ENCODE assay signal across 16 cellular contexts in the genomic region with DNA sequence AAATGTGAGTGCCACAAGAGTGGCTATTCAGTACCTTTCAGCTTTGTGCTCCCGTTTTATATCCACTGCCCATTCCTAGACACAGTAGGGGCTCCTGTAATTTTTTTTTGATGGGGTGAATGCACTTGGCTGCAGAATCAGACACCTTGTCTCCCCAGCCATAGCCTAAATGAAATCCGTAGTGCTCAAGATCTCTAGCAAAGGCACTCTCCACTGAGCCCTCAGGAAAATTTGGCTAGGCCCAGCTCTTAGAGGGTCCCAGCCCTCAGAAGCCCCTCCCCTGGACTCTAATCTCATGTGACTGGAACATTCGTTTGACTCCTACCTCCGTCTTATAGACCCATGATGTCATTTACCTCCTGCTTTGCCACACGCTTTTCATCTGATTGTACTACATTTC.
DNase-seq lines count a peak whose midpoint lies in the region; ATAC-seq and TF ChIP-seq lines count a peak whose summit lies in the region.
"Had no signal": no experiment of that assay in that cellular context is flagged by ENCODE, and none has a peak within 500 bp of the region (broad histone marks: within the 10 kb centered on the region; RNA-seq: fewer than 3 reads in every experiment).

No MANE protein-coding gene starts in this region.

- H3K27me3 ChIP-seq in HUES6 (ENCODE audit: control insufficient read depth, insufficient read depth, low read length), result no peaks in the 10 kb centered on the region
- no peaks in the 10 kb centered on the region for H3K27me3 ChIP-seq in vagina
- H3K27me3 ChIP-seq in PC-9 (ENCODE audit: insufficient read depth, low read depth), result peaks cover 10% of the 10 kb centered on the region; the same call in 1 of the 2 replicates

- H3K36me3 ChIP-seq in HUES6 (ENCODE audit: control insufficient read depth, insufficient read depth, low read length) (no peaks in the 10 kb centered on the region), vagina (no peaks in the 10 kb centered on the region), PC-9 (ENCODE audit: low read depth) (no peaks in the 10 kb centered on the region)

- CTCF ChIA-PET in PC-9 (lab: Charles Lee), result no interaction called here

- no peak overlapping the region for H3K4me2 ChIP-seq in PC-9
- H3K4me2 ChIP-seq: A549, GM23338 had no signal

- DNase-seq in coronary artery (ENCODE audit: low spot score) (peak; percentile 11), islet precursor cell (peak; percentile 32), vagina (ENCODE audit: extremely low spot score in 2 of 2) (peak; percentile 22 to 52), iPS-NIHi11 (ENCODE audit: low spot score) (no peak), PC-9 (no peak), Right ventricle myocardium inferior (ENCODE audit: missing footprints) (no peak)
- DNase-seq: AML-193; Caco-2; CD4-positive, alpha-beta T cell; HCEC 1CT had no signal

- no peaks in the 10 kb centered on the region for H3F3A ChIP-seq in PC-9 (ENCODE audit: insufficient read depth, low read depth)

- H3K9me2 ChIP-seq in PC-9 (ENCODE audit: insufficient read depth), result no peaks in the 10 kb centered on the region

- TF ChIP-seq POLR2A in vagina (IDR thresholded peaks at IDR 0.05), result no peak

- H3K4me1 ChIP-seq in HUES6 (ENCODE audit: control insufficient read depth, insufficient read depth, low read length) (peaks cover 8% of the 10 kb centered on the region; the same call in 1 of the 2 replicates), vagina (no peaks in the 10 kb centered on the region), PC-9 (replicated peaks; ENCODE audit: insufficient read depth) (no peaks in the 10 kb centered on the region)
- H3K4me1 ChIP-seq: A549, Caco-2 had no signal

- H4K20me1 ChIP-seq in PC-9 (ENCODE audit: insufficient read depth), result no peaks in the 10 kb centered on the region

- peak overlapping the region; percentile 46; the same call in 1 of the 2 replicates for H3K27ac ChIP-seq in HUES6 (ENCODE audit: low read depth, low read length)
- no peak overlapping the region for H3K27ac ChIP-seq in coronary artery
- H3K27ac ChIP-seq in vagina, result no peak overlapping the region
- no peak overlapping the region for H3K27ac ChIP-seq in PC-9
- H3K27ac ChIP-seq: 22Rv1, A549, C4-2B, HL-60 had no signal

- H2AFZ ChIP-seq in PC-9, result no peak overlapping the region
- H2AFZ ChIP-seq: GM23338 had no signal

- POLR2A ChIA-PET in PC-9 (lab: Charles Lee; ENCODE audit: unreplicated experiment), result no interaction called here

- H3K9me3 ChIP-seq in HUES6 (ENCODE audit: control insufficient read depth, insufficient read depth, low read depth, low read length) (no peaks in the 10 kb centered on the region; the same call in 1 of the 2 replicates), vagina (no peaks in the 10 kb centered on the region), PC-9 (ENCODE audit: insufficient read depth, low read depth) (no peaks in the 10 kb centered on the region; the same call in 1 of the 2 replicates)
- H3K9me3 ChIP-seq: A549, Caco-2 had no signal

- no peak overlapping the region for H3K9ac ChIP-seq in HUES6 (ENCODE audit: low read length)

- intact Hi-C loops in vagina (cut with DNase I) (no loop called here), PC-9 (cut with micrococcal nuclease; ENCODE audit: unreplicated experiment) (no loop called here), Right ventricle myocardium inferior (cut with DNase I) (no loop called here)

- ATAC-seq in Right ventricle myocardium inferior, result no peak
- ATAC-seq: A549, GM23338 had no signal

- BruUV-seq in PC-9 (replicated peaks; lab: Mats Ljungman, UMichigan), result no TSS peak

- H3K4me3 ChIP-seq in HUES6 (ENCODE audit: low read depth, low read length), result no peak overlapping the region
- H3K4me3 ChIP-seq in coronary artery, result no peak overlapping the region
- no peak overlapping the region for H3K4me3 ChIP-seq in vagina
- no peak overlapping the region for H3K4me3 ChIP-seq in PC-9
- H3K4me3 ChIP-seq: A549, GM23338 had no signal

- TF ChIP-seq CTCF in coronary artery (IDR thresholded peaks at IDR 0.05) (no peak), vagina (IDR thresholded peaks at IDR 0.05) (no peak), PC-9 (conservative IDR thresholded peaks at IDR 0.05) (no peak)

- no peaks in the 10 kb centered on the region for H3K79me2 ChIP-seq in PC-9 (ENCODE audit: low read depth)

Comparison
In these comparisons a context has a peak if more than half of its experiments do, and no peak if none do; other contexts are left out.
1. DNase-seq: peak in coronary artery (single experiment), islet precursor cell (single experiment) and vagina (2 of 2); none in iPS-NIHi11 (single experiment), PC-9 (0 of 2) and Right ventricle myocardium inferior (single experiment).